Comparison of ENCODE assay signal across 8 cellular contexts in genomic region chr18:57748770-57749603, GRCh38. TPM values are rescaled to one million over a fixed set of nuclear protein-coding genes. Genes with fewer than 3 reads are reported as not detected.
DNase-seq lines count a peak whose midpoint lies in the region; ATAC-seq and TF ChIP-seq lines count a peak whose summit lies in the region.

No MANE protein-coding gene starts in this region.

- no peaks in the 10 kb centered on the region for H3F3A ChIP-seq in MM.1S (ENCODE audit: insufficient read depth, low read length)

- no peak for TF ChIP-seq POLR2A in prostate gland (IDR thresholded peaks at IDR 0.05)
- TF ChIP-seq POLR2A in adrenal gland (IDR thresholded peaks at IDR 0.05), result no peak

- H3K36me3 ChIP-seq in MM.1S (replicated peaks; ENCODE audit: insufficient read depth, low read length) (no peaks in the 10 kb centered on the region), prostate gland (no peaks in the 10 kb centered on the region), adrenal gland (replicated peaks in 1 of 2) (no peaks in the 10 kb centered on the region)

- no peaks in the 10 kb centered on the region for H3K9me2 ChIP-seq in MM.1S (replicated peaks; ENCODE audit: insufficient read depth, low read length)

- H3K4me3 ChIP-seq in MM.1S (ENCODE audit: low read length) (no peak overlapping the region), prostate gland (no peak overlapping the region), adrenal gland (no peak overlapping the region)

- H3K4me1 ChIP-seq in MM.1S (ENCODE audit: low read length) (no peaks in the 10 kb centered on the region), prostate gland (replicated peaks) (peaks cover 3% of the 10 kb centered on the region), adrenal gland (replicated peaks in 1 of 2) (peaks cover 0 to 22% of the 10 kb centered on the region in 2 donors)

- H3K27me3 ChIP-seq in MM.1S (replicated peaks; ENCODE audit: insufficient read depth, low read length), result no peaks in the 10 kb centered on the region
- H3K27me3 ChIP-seq in prostate gland (replicated peaks; ENCODE audit: insufficient read depth), result no peaks in the 10 kb centered on the region
- H3K27me3 ChIP-seq in adrenal gland, result no peaks in the 10 kb centered on the region

- no peak overlapping the region for H3K4me2 ChIP-seq in MM.1S (ENCODE audit: low read depth, low read length)

- no peaks in the 10 kb centered on the region for H4K20me1 ChIP-seq in MM.1S (ENCODE audit: insufficient read depth, low read length)

- no peaks in the 10 kb centered on the region for H3K79me2 ChIP-seq in MM.1S (ENCODE audit: low read length)

- 88% methylated on average over 1 of the region's 1 CpG for WGBS in prostate gland
- 73 to 84% (median 82%) methylated on average over 1 of the region's 1 CpG for WGBS in adrenal gland, 4 donors

- peak; percentile 95 for ATAC-seq in GM18498 (IDR thresholded peaks at IDR 0.05; ENCODE audit: unreplicated experiment)

- no peak overlapping the region for H2AFZ ChIP-seq in MM.1S (ENCODE audit: low read length)

- H3K27ac ChIP-seq in MM.1S (ENCODE audit: low read length) (no peak overlapping the region), prostate gland (peak overlapping the region; percentile 73), adrenal gland (no peak overlapping the region)

- TF ChIP-seq CTCF in MM.1S (IDR thresholded peaks at IDR 0.05; ENCODE audit: low read length) (no peak), prostate gland (IDR thresholded peaks at IDR 0.05) (no peak), adrenal gland (IDR thresholded peaks at IDR 0.05) (no peak)

- H3K9ac ChIP-seq in MM.1S (ENCODE audit: low read length), result no peak overlapping the region

- DNase-seq in HCEC 1CT, result peak; percentile 59
- DNase-seq in MM.1S, result peak; percentile 19
- DNase-seq in astrocyte of the hippocampus (ENCODE audit: low read depth, low spot score), result peak; percentile 64
- DNase-seq in prostate gland (ENCODE audit: low spot score), result peak; percentile 54
- no peak for DNase-seq in kidney glomerular epithelial cell (lab: John Stamatoyannopoulos, UW)
- DNase-seq in adrenal gland, result no peak
- DNase-seq in NCI-H524 treated with DMSO at 0.1 percent for 48 hours (lab: John Stamatoyannopoulos, UW), result no peak

- H3K9me3 ChIP-seq in MM.1S (replicated peaks; ENCODE audit: insufficient read depth, low read length), result no peaks in the 10 kb centered on the region
- H3K9me3 ChIP-seq in prostate gland, result no peaks in the 10 kb centered on the region
- H3K9me3 ChIP-seq in adrenal gland (replicated peaks in 1 of 3), result no peaks in the 10 kb centered on the region

- intact Hi-C loops in prostate gland (cut with DNase I) (no loop called here), adrenal gland (cut with DNase I) (no loop called here)

RNA-seq across cellular contexts. Expression of gene ATP8B1, which starts 54.1 kb away (rescaled TPM):
- total RNA-seq in prostate gland (100 to 1,000 TPM in 1 of 2 donors, 10 to 100 TPM in 1; 33.5 to 103 TPM), adrenal gland (10 to 100 TPM; 11.4 to 42.5 (median 15.8) TPM)
- 10 to 100 TPM in 1 of 3 donors, 1 to 10 TPM in 2; 4.3 to 13.4 (median 4.7) TPM for polyA plus RNA-seq in adrenal gland

Comparison
In these comparisons a context has a peak if more than half of its experiments do, and no peak if none do; other contexts are left out.
1. DNase-seq: peak in HCEC 1CT (single experiment), MM.1S (single experiment), astrocyte of the hippocampus (single experiment) and prostate gland (single experiment); none in kidney glomerular epithelial cell (single experiment), adrenal gland (0 of 7) and NCI-H524 treated with DMSO at 0.1 percent for 48 hours (single experiment).
2. H3K27ac ChIP-seq: peak in prostate gland (2 of 2); none in MM.1S (single experiment) and adrenal gland (0 of 5).